Comparison of ENCODE assay signal across 8 cellular contexts in the genomic region with DNA sequence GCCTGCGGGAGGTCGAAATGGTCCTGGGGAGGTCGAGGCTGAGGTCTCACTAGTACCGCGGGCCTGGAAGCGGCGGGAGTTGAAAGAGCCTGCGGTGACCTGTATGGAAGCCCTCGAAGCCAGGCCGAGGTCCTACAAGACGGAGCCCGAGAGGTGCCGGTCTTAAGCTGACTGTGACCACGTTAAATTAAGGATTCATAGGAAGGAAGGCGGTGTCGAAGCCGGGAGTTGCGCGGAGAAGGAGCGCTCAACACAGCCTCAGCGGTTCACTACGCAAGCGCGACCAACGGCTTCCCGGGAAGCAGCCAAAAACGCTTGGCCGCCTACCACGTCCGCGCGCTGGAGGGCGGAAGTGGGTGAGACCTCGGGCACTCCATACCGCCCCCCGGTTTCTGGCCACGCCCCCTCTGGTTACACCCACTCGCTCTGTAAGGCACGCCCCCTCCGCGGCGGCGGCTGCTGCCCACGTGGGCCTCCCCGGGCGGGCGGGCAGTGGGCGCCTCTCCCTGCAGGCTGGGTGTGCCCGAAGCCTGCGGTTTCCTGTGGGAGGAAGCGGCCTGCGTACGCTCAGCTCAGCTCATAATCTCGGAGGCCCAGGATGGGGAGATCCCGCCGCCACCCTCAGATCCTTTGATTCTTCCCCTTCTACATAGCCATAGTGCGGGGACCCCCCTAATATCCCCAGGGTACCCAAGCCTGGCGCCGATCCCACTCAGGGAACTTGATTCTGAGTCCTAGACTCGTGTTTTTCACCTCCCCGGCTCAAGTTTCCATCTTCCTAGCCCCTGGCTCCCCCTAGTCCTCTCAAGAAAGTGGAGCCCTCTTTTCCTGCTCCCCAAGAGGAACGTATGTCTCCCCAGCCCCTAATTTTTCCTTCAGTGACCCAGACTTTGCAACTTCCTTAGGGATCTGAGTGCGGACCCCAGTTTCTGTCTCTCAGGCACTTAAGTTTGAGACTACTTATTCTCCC.
DNase-seq lines count a peak whose midpoint lies in the region; ATAC-seq and TF ChIP-seq lines count a peak whose summit lies in the region.

No MANE protein-coding gene starts in this region.

- peak overlapping the region; percentile 97 for H3K27ac ChIP-seq in 22Rv1

- in situ Hi-C loops in astrocyte of the cerebellum (cut with HindIII; ENCODE audit: low sequenced_read_pairs) = no loop called here

- TF ChIP-seq CTCF in 22Rv1 (IDR thresholded peaks at IDR 0.05) = no peak
- TF ChIP-seq CTCF in astrocyte of the cerebellum (IDR thresholded peaks at IDR 0.05; ENCODE audit: low read depth, low read length, missing control alignments) = no peak
- TF ChIP-seq CTCF in retinal pigment epithelial cell (conservative IDR thresholded peaks at IDR 0.05; ENCODE audit: low read depth, low read length) = no peak

- DNase-seq in NCI-H2029 treated with DMSO at 0.1 percent for 48 hours (lab: John Stamatoyannopoulos, UW) (peak; percentile 80), T-helper 9 cell (peak; percentile 99), astrocyte of the cerebellum (ENCODE audit: low read depth) (peak; percentile 95), hippocampal formation (lab: John Stamatoyannopoulos, UW) (peak; percentile 93 to 97), retinal pigment epithelial cell (ENCODE audit: low read depth) (peak; percentile 90)

- peak; percentile 42 for ATAC-seq in GM18519 (IDR thresholded peaks at IDR 0.05; ENCODE audit: low FRiP score, unreplicated experiment)
- ATAC-seq in HG03039 (IDR thresholded peaks at IDR 0.05; ENCODE audit: unreplicated experiment) = peak; percentile 51

- peak overlapping the region; percentile 41 for H3K4me3 ChIP-seq in astrocyte of the cerebellum (ENCODE audit: low read depth, low read length)
- H3K4me3 ChIP-seq in retinal pigment epithelial cell (ENCODE audit: low read length) = peak overlapping the region; percentile 57

Comparison
In these comparisons a context has a peak if more than half of its experiments do, and no peak if none do; other contexts are left out.
1. Peak in every context shown above with its lines: DNase-seq, ATAC-seq, H3K4me3 ChIP-seq and H3K27ac ChIP-seq.